Comparison of ENCODE assay signal across 29 cellular contexts in genomic region chr4:123246085-123246484, GRCh38.
DNase-seq lines count a peak whose midpoint lies in the region; ATAC-seq and TF ChIP-seq lines count a peak whose summit lies in the region.
"Had no signal": no experiment of that assay in that cellular context is flagged by ENCODE, and none has a peak within 500 bp of the region (broad histone marks: within the 10 kb centered on the region; RNA-seq: fewer than 3 reads in every experiment).

No MANE protein-coding gene starts in this region.

- H3K4me3 Mint-ChIP-seq in glutamatergic neuron (ENCODE audit: unreplicated experiment): no peak overlapping the region
- H3K4me3 Mint-ChIP-seq: activated naive CD8-positive, alpha-beta T cell treated with anti-CD3 and anti-CD28 coated beads, Interleukin-2, amount 50 U/mL, for 24 hours; endodermal cell had no signal

- H3K36me3 Mint-ChIP-seq in glutamatergic neuron (ENCODE audit: unreplicated experiment): peaks cover 9% of the 10 kb centered on the region

- WGBS in mammary epithelial cell (ENCODE audit: low coverage, missing lambda C conversion rate): 67% methylated on average over 4 of the region's 4 CpGs

- H3K9me2 ChIP-seq in Loucy (replicated peaks; ENCODE audit: low read depth, low read length): no peaks in the 10 kb centered on the region

- TF ChIP-seq CTCF in breast epithelium (IDR thresholded peaks at IDR 0.05): no peak
- no peak for TF ChIP-seq CTCF in mammary epithelial cell (conservative IDR thresholded peaks at IDR 0.05 in 1 of 2, IDR thresholded peaks at IDR 0.05 in 1 of 2; ENCODE audit: extremely low read depth in 1 of 2, insufficient read depth in 1 of 2, low read depth in 1 of 2, low read length in 2 of 2)
- TF ChIP-seq CTCF in Loucy (conservative IDR thresholded peaks at IDR 0.05; ENCODE audit: low read length): no peak
- TF ChIP-seq CTCF in glutamatergic neuron (IDR thresholded peaks at IDR 0.05; ENCODE audit: partially characterized antibody, unreplicated experiment): no peak

- TF ChIP-seq POLR2A in breast epithelium (IDR thresholded peaks at IDR 0.05): no peak

- peak overlapping the region; percentile 8 to 71 for H3K27ac ChIP-seq in breast epithelium
- no peak overlapping the region for H3K27ac ChIP-seq in mammary epithelial cell (ENCODE audit: insufficient read depth, low read depth, low read length)
- H3K27ac ChIP-seq in stomach smooth muscle (ENCODE audit: low read length): peak overlapping the region; percentile 20
- H3K27ac ChIP-seq: 22Rv1, brain microvascular endothelial cell, neutrophil, SJCRH30, spleen had no signal

- H2AFZ ChIP-seq in mammary epithelial cell (ENCODE audit: low read depth, low read length) (no peak overlapping the region), Loucy (ENCODE audit: low read length) (no peak overlapping the region)

- no peaks in the 10 kb centered on the region for H3K9me3 ChIP-seq in breast epithelium
- H3K9me3 ChIP-seq in mammary epithelial cell (replicated peaks; ENCODE audit: insufficient read depth, low read length): no peaks in the 10 kb centered on the region
- H3K9me3 ChIP-seq in Loucy (ENCODE audit: insufficient read depth, low read depth, low read length): no peaks in the 10 kb centered on the region
- H3K9me3 ChIP-seq in stomach smooth muscle (ENCODE audit: control insufficient read depth in 2 of 2, low read length in 2 of 2): no peaks in the 10 kb centered on the region
- H3K9me3 ChIP-seq: mucosa of descending colon, neutrophil had no signal

- H3K4me1 Mint-ChIP-seq in glutamatergic neuron (ENCODE audit: low read depth, unreplicated experiment): peaks cover 9% of the 10 kb centered on the region
- H3K4me1 Mint-ChIP-seq: activated naive CD8-positive, alpha-beta T cell treated with anti-CD3 and anti-CD28 coated beads, Interleukin-2, amount 50 U/mL, for 24 hours had no signal

- H3F3A ChIP-seq in Loucy (ENCODE audit: low read depth): 0 out of 2 replicates have a peak, but pooled peaks cover 4% of the 10 kb centered on the region

- intact Hi-C loops in breast epithelium (cut with DNase I; ENCODE audit: low total_unique reads): no loop called here
- intact Hi-C loops in mammary epithelial cell (cut with micrococcal nuclease): no loop called here
- intact Hi-C loops in left colon (cut with DNase I, micrococcal nuclease): no loop called here

- H3K27ac Mint-ChIP-seq in glutamatergic neuron (ENCODE audit: unreplicated experiment): peak overlapping the region; percentile 25
- H3K27ac Mint-ChIP-seq: activated naive CD8-positive, alpha-beta T cell treated with anti-CD3 and anti-CD28 coated beads, Interleukin-2, amount 50 U/mL, for 24 hours; endodermal cell had no signal

- H3K36me3 ChIP-seq in breast epithelium: no peaks in the 10 kb centered on the region
- H3K36me3 ChIP-seq in mammary epithelial cell (ENCODE audit: insufficient read depth, low read length): no peaks in the 10 kb centered on the region
- H3K36me3 ChIP-seq in Loucy (ENCODE audit: insufficient read depth, low read length): no peaks in the 10 kb centered on the region
- H3K36me3 ChIP-seq in stomach smooth muscle (ENCODE audit: control insufficient read depth in 2 of 2, insufficient read depth in 2 of 2, low read length in 2 of 2): no peaks in the 10 kb centered on the region
- H3K36me3 ChIP-seq: brain microvascular endothelial cell, neutrophil, SJCRH30, spleen, tibial nerve had no signal

- no peak overlapping the region for H3K4me3 ChIP-seq in breast epithelium
- H3K4me3 ChIP-seq in mammary epithelial cell (replicated peaks in 1 of 3; ENCODE audit: insufficient read depth in 1 of 3, low read depth in 2 of 3, low read length in 3 of 3): no peak overlapping the region
- H3K4me3 ChIP-seq in Loucy (ENCODE audit: low read length, poor library complexity, severe bottlenecking): no peak overlapping the region
- H3K4me3 ChIP-seq in stomach smooth muscle (ENCODE audit: low read length in 2 of 2): peak overlapping the region in 1 of 2 donors; percentile 26
- H3K4me3 ChIP-seq: coronary artery, mucosa of descending colon, SJCRH30, spleen, tibial nerve had no signal

- H3K4me1 ChIP-seq in breast epithelium: peaks cover 3 to 10% of the 10 kb centered on the region in 2 donors
- H3K4me1 ChIP-seq in mammary epithelial cell (ENCODE audit: insufficient read depth, low read length): peaks cover 5% of the 10 kb centered on the region
- peaks cover 58% of the 10 kb centered on the region for H3K4me1 ChIP-seq in Loucy (ENCODE audit: insufficient read depth, low read length, poor library complexity, severe bottlenecking)
- H3K4me1 ChIP-seq in stomach smooth muscle (ENCODE audit: control insufficient read depth, insufficient read depth, low read length): peaks cover 17% of the 10 kb centered on the region
- H3K4me1 ChIP-seq: SJCRH30 had no signal

- H3K4me2 ChIP-seq in mammary epithelial cell (ENCODE audit: insufficient read depth, low read depth, low read length) (no peak overlapping the region), Loucy (ENCODE audit: low read depth, low read length, poor library complexity, severe bottlenecking) (peak overlapping the region; percentile 9)

- H3K27me3 ChIP-seq in breast epithelium (no peaks in the 10 kb centered on the region), mammary epithelial cell (ENCODE audit: insufficient read depth, low read length) (no peaks in the 10 kb centered on the region), Loucy (ENCODE audit: insufficient read depth, low read length, poor library complexity, severe bottlenecking) (no peaks in the 10 kb centered on the region), stomach smooth muscle (ENCODE audit: control insufficient read depth in 1 of 2, insufficient read depth in 2 of 2, low read length in 2 of 2) (no peaks in the 10 kb centered on the region)
- H3K27me3 ChIP-seq: brain microvascular endothelial cell, neutrophil, SJCRH30, spleen, tibial nerve had no signal

- CTCF ChIA-PET in mammary epithelial cell (lab: Charles Lee; ENCODE audit: low non-redundant PET): no interaction called here

- in situ Hi-C loops in mammary epithelial cell (cut with MboI; ENCODE audit: low sequenced_read_pairs in 2 of 2): no loop called here

- H3K79me2 ChIP-seq in mammary epithelial cell (ENCODE audit: insufficient read depth, low read length) (no peaks in the 10 kb centered on the region), Loucy (ENCODE audit: insufficient read depth, low read length) (no peaks in the 10 kb centered on the region)

- ATAC-seq in left colon: no peak
- ATAC-seq: activated naive CD8-positive, alpha-beta T cell treated with anti-CD3 and anti-CD28 coated beads, Interleukin-2, amount 50 U/mL, for 24 hours; HCT116; left lobe of liver; mucosa of descending colon had no signal

- BruUV-seq in mammary epithelial cell (replicated peaks; lab: Mats Ljungman, UMichigan): no TSS peak

- DNase-seq in breast epithelium (ENCODE audit: low spot score in 2 of 2) (no peak), mammary epithelial cell (no peak), glutamatergic neuron (no peak), AG20443 (ENCODE audit: low spot score) (no peak), left colon (no peak)
- no peak for DNase-seq in activated CD4-positive, alpha-beta T cell treated with anti-CD3 and anti-CD28 coated beads, Interleukin-2, amount 50 U/mL, for 48 hours
- DNase-seq: activated CD4-positive, alpha-beta T cell treated with anti-CD3 and anti-CD28 coated beads, Interleukin-2, amount 50 U/mL, for 4 hours; activated effector memory CD4-positive, alpha-beta T cell treated with Interleukin-2 at 50 U/mL for 16 hours; activated naive CD8-positive, alpha-beta T cell treated with anti-CD3 and anti-CD28 coated beads, Interleukin-2, amount 50 U/mL, for 24 hours; AML-193; brain microvascular endothelial cell; endodermal cell; GDM1; mucosa of descending colon; NCI-H1092; NCI-H2081; NCI-H345; SJCRH30; spleen; stimulated activated CD4-positive, alpha-beta T cell treated with anti-CD3 and anti-CD28 coated beads, Interleukin-4, amount 100 ng/mL, for 1 hour; stimulated activated naive CD4-positive, alpha-beta T cell treated with Interleukin-2 at 50 U/mL for 16 hours had no signal

- H3K9ac ChIP-seq in mammary epithelial cell (ENCODE audit: insufficient read depth, low read length): no peak overlapping the region
- peak overlapping the region; percentile 7 for H3K9ac ChIP-seq in Loucy (ENCODE audit: low read depth, low read length, poor library complexity, severe bottlenecking)
- peak overlapping the region in 1 of 2 donors; percentile 30 for H3K9ac ChIP-seq in stomach smooth muscle (ENCODE audit: low read length in 2 of 2)

- dilution Hi-C loops in mammary epithelial cell (cut with HindIII; ENCODE audit: low sequenced_read_pairs): no loop called here

- H3K27me3 Mint-ChIP-seq in glutamatergic neuron (ENCODE audit: unreplicated experiment): no peaks in the 10 kb centered on the region
- H3K27me3 Mint-ChIP-seq: activated naive CD8-positive, alpha-beta T cell treated with anti-CD3 and anti-CD28 coated beads, Interleukin-2, amount 50 U/mL, for 24 hours had no signal

- H4K20me1 ChIP-seq in mammary epithelial cell (ENCODE audit: insufficient read depth, low read length) (no peaks in the 10 kb centered on the region), Loucy (ENCODE audit: insufficient read depth, low read length, poor library complexity, severe bottlenecking) (no peaks in the 10 kb centered on the region)

- peaks cover 1% of the 10 kb centered on the region for H3K9me3 Mint-ChIP-seq in glutamatergic neuron (ENCODE audit: unreplicated experiment)
- H3K9me3 Mint-ChIP-seq: activated naive CD8-positive, alpha-beta T cell treated with anti-CD3 and anti-CD28 coated beads, Interleukin-2, amount 50 U/mL, for 24 hours had no signal
